In genomic region chr9:77759391-77759790, GRCh38 we compare ENCODE assay signal across 2 cellular contexts.
TF ChIP-seq lines count a peak whose summit lies in the region.

No MANE protein-coding gene starts in this region.

TF ChIP-seq in K562, 482 proteins besides CTCF, POLR2A, EP300 and RAD21 (continued from another document and continues in another):
- TF ChIP-seq CHD7 (IDR thresholded peaks at IDR 0.05; ENCODE audit: low read depth, low read length), result no peak
- TF ChIP-seq MLX (CRISPR knock-in tag; conservative IDR thresholded peaks at IDR 0.05), result no peak
- TF ChIP-seq MCM3 (IDR thresholded peaks at IDR 0.05), result no peak
- no peak for TF ChIP-seq ZNF668 (CRISPR knock-in tag; IDR thresholded peaks at IDR 0.05)
- TF ChIP-seq CC2D1A (IDR thresholded peaks at IDR 0.05), result no peak
- no peak for TF ChIP-seq ZMIZ1 (IDR thresholded peaks at IDR 0.05; ENCODE audit: low read depth in 2 of 2, low read length in 2 of 2)
- TF ChIP-seq PCBP2 (IDR thresholded peaks at IDR 0.05; ENCODE audit: low read depth, low read length, poor library complexity, severe bottlenecking), result no peak

TF ChIP-seq in HepG2, 621 proteins besides CTCF, POLR2A, EP300 and RAD21 (continued from another document):
- TF ChIP-seq ZBTB44 (CRISPR knock-in tag; IDR thresholded peaks at IDR 0.05) (no peak), CEBPG (CRISPR knock-in tag; IDR thresholded peaks at IDR 0.05) (no peak)
